In the genomic region with DNA sequence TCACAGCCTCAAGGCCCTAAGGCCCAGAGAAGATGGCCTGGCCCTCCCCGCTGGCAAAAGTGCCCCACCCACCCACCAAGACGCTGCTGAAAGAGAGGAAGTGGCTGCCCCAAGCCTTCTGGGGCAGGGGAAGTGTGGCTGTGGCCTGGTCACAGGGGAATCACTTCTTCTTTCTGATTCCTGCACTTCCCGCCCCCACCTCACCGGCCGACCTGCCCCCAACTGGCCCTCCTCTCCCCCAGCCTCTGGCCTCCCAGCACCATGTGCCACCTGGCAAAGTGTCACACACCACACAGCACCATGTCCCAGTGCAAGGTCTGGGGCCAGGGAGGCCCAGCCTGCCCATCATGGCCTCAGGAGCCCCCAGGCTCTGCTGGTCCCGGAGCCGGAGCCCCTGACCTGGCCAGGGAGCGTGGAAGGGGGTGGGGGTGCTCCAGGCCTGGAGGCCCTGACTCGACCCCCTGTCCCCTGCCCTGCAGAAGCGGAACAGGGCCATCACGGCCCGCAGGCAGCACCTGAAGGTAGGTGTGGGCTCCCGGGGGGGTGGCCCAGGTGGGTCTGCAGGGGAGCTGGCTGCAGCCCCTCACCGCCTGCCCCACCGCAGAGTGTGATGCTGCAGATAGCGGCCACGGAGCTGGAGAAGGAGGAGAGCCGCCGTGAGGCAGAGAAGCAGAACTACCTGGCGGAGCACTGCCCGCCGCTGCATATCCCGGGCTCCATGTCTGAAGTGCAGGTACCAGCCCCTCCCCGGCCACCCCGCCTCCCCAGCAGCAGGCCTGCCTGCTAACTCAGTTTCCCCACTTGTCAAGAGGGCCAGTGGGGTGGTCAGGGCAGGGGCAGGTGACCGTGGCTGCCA, we compare ENCODE assay signal across 13 cellular contexts. TPM values are rescaled to one million over a fixed set of nuclear protein-coding genes. Genes with fewer than 3 reads are reported as not detected.
A peak's percentile ranks its signal among the peaks of the same experiment; 100 is the strongest.
DNase-seq lines count a peak whose midpoint lies in the region; ATAC-seq and TF ChIP-seq lines count a peak whose summit lies in the region.
"Had no signal": no experiment of that assay in that cellular context is flagged by ENCODE, and none has a peak within 500 bp of the region (broad histone marks: within the 10 kb centered on the region; RNA-seq: fewer than 3 reads in every experiment).

No MANE protein-coding gene starts in this region.

- no peaks in the 10 kb centered on the region for H3K9me3 Mint-ChIP-seq in mesothelial cell of epicardium
- H3K9me3 Mint-ChIP-seq: CD4-positive, alpha-beta T cell had no signal

- no peak overlapping the region for H3K4me3 Mint-ChIP-seq in mesothelial cell of epicardium
- H3K4me3 Mint-ChIP-seq: CD4-positive, alpha-beta T cell had no signal

- H3K4me1 ChIP-seq in SJCRH30 = peaks cover 38% of the 10 kb centered on the region

- peak overlapping the region; percentile 67 for H3K27ac ChIP-seq in SJCRH30
- H3K27ac ChIP-seq: foreskin keratinocyte had no signal

- no peak overlapping the region for H3K27ac Mint-ChIP-seq in mesothelial cell of epicardium
- H3K27ac Mint-ChIP-seq: CD4-positive, alpha-beta T cell had no signal

- TF ChIP-seq CTCF in mesothelial cell of epicardium (IDR thresholded peaks at IDR 0.05; ENCODE audit: unreplicated experiment) = no peak

- H3K27me3 Mint-ChIP-seq in mesothelial cell of epicardium (ENCODE audit: low read depth) = no peaks in the 10 kb centered on the region
- H3K27me3 Mint-ChIP-seq: CD4-positive, alpha-beta T cell had no signal

- DNase-seq in Ammon's horn (ENCODE audit: low spot score) = peak; percentile 64
- no peak for DNase-seq in SJCRH30
- no peak for DNase-seq in left lobe of liver (ENCODE audit: low spot score)
- DNase-seq in mesothelial cell of epicardium (ENCODE audit: low spot score in 2 of 2, unreplicated experiment in 2 of 2) = no peak
- no peak for DNase-seq in NCI-H1417 treated with DMSO at 0.1 percent for 48 hours (lab: John Stamatoyannopoulos, UW)
- DNase-seq: foreskin keratinocyte had no signal

- peak; percentile 46 for ATAC-seq in GM19395 (IDR thresholded peaks at IDR 0.05; ENCODE audit: unreplicated experiment)
- ATAC-seq in left lobe of liver = peak; percentile 17
- ATAC-seq in HG03342 (IDR thresholded peaks at IDR 0.05; ENCODE audit: unreplicated experiment) = no peak
- ATAC-seq in GM19455 (IDR thresholded peaks at IDR 0.05; ENCODE audit: unreplicated experiment) = no peak
- ATAC-seq: foreskin keratinocyte had no signal

- H3K36me3 ChIP-seq in SJCRH30 = no peaks in the 10 kb centered on the region

- H3K36me3 Mint-ChIP-seq in mesothelial cell of epicardium = no peaks in the 10 kb centered on the region

- no peak overlapping the region for H3K4me3 ChIP-seq in SJCRH30

- peaks cover 6% of the 10 kb centered on the region; the same call in 1 of the 2 replicates for H3K27me3 ChIP-seq in SJCRH30
- H3K27me3 ChIP-seq: foreskin keratinocyte had no signal

- H3K4me1 Mint-ChIP-seq in mesothelial cell of epicardium = peaks cover 16% of the 10 kb centered on the region

- H3K9me3 ChIP-seq in SJCRH30 (replicated peaks) = no peaks in the 10 kb centered on the region

RNA-seq across cellular contexts. Expression of gene TNNI2, which starts 1.4 kb away (rescaled TPM):
- total RNA-seq in SJCRH30 (2014; rRNA removed; shearing (Covaris generic)) = 20.2 and 20.5 TPM in 2 replicates
- total RNA-seq in left lobe of liver = not detected
- total RNA-seq in mesothelial cell of epicardium = 0.59 to 1.3 TPM in 2 of 3 replicates, not detected in the other
- total RNA-seq: renal cortical epithelial cell; T-helper 1 cell treated with Interleukin-12 subunit alpha and Interleukin-12 subunit beta and Interleukin-4 antibody, amounts not matched to agents 30 ng/mL and 1 ng/mL, for 36 hours had no signal

RNA-seq across cellular contexts. Expression of gene SYT8, which starts 5.4 kb away (rescaled TPM):
- total RNA-seq in SJCRH30 (2014; rRNA removed; shearing (Covaris generic)) = 1.7 and 2.7 TPM in 2 replicates
- total RNA-seq in left lobe of liver (0.30 TPM), mesothelial cell of epicardium (1.2 to 2.1 TPM (median 1.9 TPM) in 3 replicates)
- total RNA-seq: CD4-positive, alpha-beta T cell; subcutaneous adipose tissue; T-helper 1 cell treated with Interleukin-12 subunit alpha and Interleukin-12 subunit beta and Interleukin-4 antibody, amounts not matched to agents 30 ng/mL and 1 ng/mL, for 36 hours had no signal

RNA-seq across cellular contexts. Expression of gene LSP1, which starts 12.7 kb away (rescaled TPM):
- 15.0 and 15.4 TPM in 2 replicates for total RNA-seq in SJCRH30 (2014; rRNA removed; shearing (Covaris generic))
- 3.6 TPM for total RNA-seq in left lobe of liver
- total RNA-seq in mesothelial cell of epicardium = 4.9 to 5.2 TPM (median 4.9 TPM) in 3 replicates
- total RNA-seq: renal cortical epithelial cell had no signal

RNA-seq across cellular contexts. Expression of gene PRR33, which starts 51.5 kb away (rescaled TPM):
- 0.02 and 0.05 TPM in 2 replicates for total RNA-seq in SJCRH30 (2014; rRNA removed; shearing (Covaris generic))
- total RNA-seq in left lobe of liver (not detected), mesothelial cell of epicardium (not detected in 3 replicates)
- total RNA-seq: CD4-positive, alpha-beta T cell; foreskin keratinocyte; renal cortical epithelial cell; subcutaneous adipose tissue; T-helper 1 cell treated with Interleukin-12 subunit alpha and Interleukin-12 subunit beta and Interleukin-4 antibody, amounts not matched to agents 30 ng/mL and 1 ng/mL, for 36 hours had no signal

Comparison
In these comparisons a context has a peak if more than half of its experiments do, and no peak if none do; other contexts are left out.
1. ATAC-seq: peak in GM19395 (single experiment) and left lobe of liver (single experiment); none in HG03342 (single experiment) and GM19455 (single experiment).